Comparison of ENCODE assay signal across 1 cellular context in genomic region chr19:47491358-47492136, GRCh38.
TF ChIP-seq lines count a peak whose summit lies in the region.

No MANE protein-coding gene starts in this region.

TF ChIP-seq in GM12878, 131 proteins besides CTCF, POLR2A, EP300 and RAD21:
- TF ChIP-seq SUPT20H (IDR thresholded peaks at IDR 0.05; ENCODE audit: borderline replicate concordance, control insufficient read depth, low read depth, low read length) (no peak), SREBF2 (IDR thresholded peaks at IDR 0.05; ENCODE audit: low read length) (no peak), PKNOX1 (IDR thresholded peaks at IDR 0.05) (no peak), ASH2L (IDR thresholded peaks at IDR 0.05; ENCODE audit: borderline replicate concordance, low read depth) (no peak), CBX3 (IDR thresholded peaks at IDR 0.05; ENCODE audit: borderline replicate concordance, low read depth) (no peak), BRCA1 (IDR thresholded peaks at IDR 0.05; ENCODE audit: low read depth, low read length) (no peak), RCOR1 (conservative IDR thresholded peaks at IDR 0.05; ENCODE audit: low read depth, low read length) (no peak), TCF3 (IDR thresholded peaks at IDR 0.05; ENCODE audit: borderline replicate concordance, insufficient read depth, low read depth, low read length) (no peak), LARP7 (IDR thresholded peaks at IDR 0.05) (no peak), MYC (IDR thresholded peaks at IDR 0.05; ENCODE audit: insufficient read depth, insufficient read length, insufficient replicate concordance, low read length, severe bottlenecking) (no peak), ZSCAN29 (IDR thresholded peaks at IDR 0.05) (no peak), IRF4 (IDR thresholded peaks at IDR 0.05; ENCODE audit: low read depth, low read length) (no peak), NR2C1 (IDR thresholded peaks at IDR 0.05) (no peak), CREM (IDR thresholded peaks at IDR 0.05; ENCODE audit: low read depth) (no peak), CHD1 (IDR thresholded peaks at IDR 0.05; ENCODE audit: low read depth, low read length) (no peak), ZNF622 (IDR thresholded peaks at IDR 0.05) (no peak), FOS (IDR thresholded peaks at IDR 0.05; ENCODE audit: borderline replicate concordance, extremely low read depth, insufficient read length) (no peak), CREB1 (IDR thresholded peaks at IDR 0.05; ENCODE audit: low read depth) (no peak), ELK1 (IDR thresholded peaks at IDR 0.05; ENCODE audit: low read depth, low read length) (no peak), ZNF687 (IDR thresholded peaks at IDR 0.05) (no peak)
